In genomic region chr19:5994407-5995165, GRCh38 we compare ENCODE assay signal across 15 cellular contexts.
"Had no signal": no experiment of that assay in that cellular context is flagged by ENCODE, and none has a peak within 500 bp of the region (broad histone marks: within the 10 kb centered on the region; RNA-seq: fewer than 3 reads in every experiment).

No MANE protein-coding gene starts in this region.

- ATAC-seq: activated T-helper 17 cell treated with anti-CD3 and anti-CD28 coated beads, Interleukin-2, amount 50 U/mL, for 72 hours; natural killer cell treated with Interleukin-12 subunit alpha and Interleukin-12 subunit beta and Interleukin-15 and Interleukin-18, amount 100 ng/mL, for 72 hours; stimulated activated naive B cell treated with anti-CD40 and anti-IgM and Interleukin-4, amounts not matched to agents 10 μg/mL and 1 μg/mL and 100 μg/mL, for 72 hours; T-helper 17 cell had no signal

- H3K27ac ChIP-seq: epithelial cell of prostate had no signal

- FAIRE-seq: small intestine, TTC549 had no signal

- DNase-seq: activated CD4-positive, alpha-beta T cell treated with anti-CD3 and anti-CD28 coated beads, Interleukin-2, amount 50 U/mL, for 1 hour; activated CD4-positive, CD25-positive, alpha-beta regulatory T cell; activated naive CD4-positive, alpha-beta T cell treated with anti-CD3 and anti-CD28 coated beads, Interleukin-2, amount 10 ng/mL, durations not matched to agents 7 days and 5 days; activated T-cell treated with anti-CD3 and anti-CD28 coated beads for 4 hours; cortex of kidney; effector memory CD4-positive, alpha-beta T cell; retina; small intestine; stimulated activated naive B cell treated with anti-CD40 and anti-IgM and Interleukin-4, amounts not matched to agents 10 μg/mL and 1 μg/mL and 100 μg/mL, for 72 hours; T-helper 17 cell; trophoblast cell had no signal
